Comparison of ENCODE assay signal across 1 cellular context in the genomic region with DNA sequence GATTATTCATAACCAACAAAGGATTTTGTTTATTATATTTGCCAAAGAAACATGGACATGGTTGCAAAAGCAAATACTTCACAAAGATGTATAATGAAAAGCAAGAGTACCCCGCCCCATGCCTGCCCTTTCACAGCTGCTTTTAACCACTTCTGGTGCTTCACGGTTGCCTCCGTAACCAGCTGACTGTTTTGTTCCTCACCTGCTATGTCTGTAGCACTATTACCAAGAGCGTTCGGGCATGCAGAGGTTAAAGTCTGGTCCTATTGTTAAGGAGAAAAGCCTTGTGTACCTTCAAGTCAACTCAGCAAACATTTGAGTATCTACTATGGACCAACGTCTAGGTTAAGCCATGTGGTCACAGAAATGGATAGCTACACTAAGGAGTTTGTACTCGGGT.
TF ChIP-seq lines count a peak whose summit lies in the region.

No MANE protein-coding gene starts in this region.

TF ChIP-seq in WTC11, 78 proteins besides CTCF, POLR2A, EP300 and RAD21 (continued from another document):
- TF ChIP-seq SOX15 (CRISPR knock-in tag; IDR thresholded peaks at IDR 0.05): no peak
